Comparison of ENCODE assay signal across 32 cellular contexts in the genomic region with DNA sequence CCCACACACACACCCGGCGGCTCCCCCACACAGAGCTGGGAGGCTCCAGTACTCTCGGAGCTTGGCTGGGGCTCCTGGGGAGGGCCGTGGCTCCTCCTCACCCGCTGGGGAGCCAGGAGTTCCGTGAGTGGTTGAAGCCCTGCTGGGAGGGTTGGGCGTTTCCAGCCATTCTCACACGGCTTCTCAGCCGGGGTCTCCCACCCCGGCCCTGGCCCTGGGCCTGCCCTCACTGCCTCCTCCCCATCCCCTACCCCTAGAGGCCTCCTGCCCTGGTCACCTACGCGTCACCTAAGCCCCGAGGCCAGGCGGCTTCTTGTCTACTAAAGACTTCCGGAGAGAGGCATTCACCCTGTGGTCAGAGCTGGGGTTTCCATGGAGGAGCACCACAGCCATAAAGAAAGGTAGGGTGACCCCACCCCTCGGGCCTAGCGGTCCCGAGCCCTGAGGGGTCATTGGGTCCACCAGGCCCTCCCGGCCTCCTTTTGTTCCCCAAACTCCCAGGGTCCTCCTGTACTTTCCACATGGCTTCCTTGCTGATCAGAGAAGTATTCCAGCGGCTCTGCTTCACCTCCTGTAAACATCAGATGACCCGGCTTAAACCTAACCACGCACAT.
DNase-seq lines count a peak whose midpoint lies in the region; ATAC-seq and TF ChIP-seq lines count a peak whose summit lies in the region.
"Had no signal": no experiment of that assay in that cellular context is flagged by ENCODE, and none has a peak within 500 bp of the region (broad histone marks: within the 10 kb centered on the region; RNA-seq: fewer than 3 reads in every experiment).

No MANE protein-coding gene starts in this region.

- 71% methylated on average over 16 of the region's 22 CpGs for WGBS in SK-N-SH (ENCODE audit: low lambda C conversion rate)
- WGBS in testis, 2 donors, result 59 to 68% methylated on average over 4 to 19 of the region's 22 CpGs
- 89 to 94% (median 91%) methylated on average over 16 to 22 of the region's 22 CpGs for WGBS in spleen, 5 donors

- no peaks in the 10 kb centered on the region for H3F3A ChIP-seq in SK-N-SH (replicated peaks; ENCODE audit: insufficient read depth)

- CTCF ChIA-PET in SK-N-SH (lab: Yijun Ruan, JAX), result no interaction called here
- CTCF ChIA-PET in WTC11 (lab: Charles Lee), result no interaction called here

- intact Hi-C loops in testis (cut with DNase I; ENCODE audit: low total_unique reads) (no loop called here), spleen (cut with DNase I; ENCODE audit: low total_unique reads) (no loop called here)

- DNase-seq in SK-N-SH (peak; percentile 37), WTC11 (ENCODE audit: low spot score) (no peak), testis (peak; percentile 23), NCI-H1092 treated with DMSO at 0.1 percent for 48 hours (lab: John Stamatoyannopoulos, UW) (no peak), spleen (no peak)
- DNase-seq: activated CD4-positive, alpha-beta T cell treated with anti-CD3 and anti-CD28 coated beads for 4 hours; activated CD8-positive, alpha-beta T cell treated with anti-CD3 and anti-CD28 coated beads, Interleukin-2, amount 10 ng/mL, durations not matched to agents 7 days and 5 days; activated T-cell treated with anti-CD3 and anti-CD28 coated beads for 4 hours; amygdala; Caco-2; DND-41; effector CD8-positive, alpha-beta T cell; MM.1S; NCI-H1930; NCI-H2227 treated with DMSO at 0.1 percent for 48 hours; NCI-H748 treated with DMSO at 0.1 percent for 48 hours; SIG-M5; stimulated activated CD4-positive, alpha-beta T cell treated with anti-CD3 and anti-CD28 coated beads, Interleukin-15, amount 100 ng/mL, for 24 hours; T1000 had no signal

- no peak for ATAC-seq in SK-N-SH treated with all-trans-retinoic acid at 6 μM for 48 hours
- no peak for ATAC-seq in WTC11
- ATAC-seq in GM18868 (IDR thresholded peaks at IDR 0.05; ENCODE audit: unreplicated experiment), result no peak
- ATAC-seq: activated CD8-positive, alpha-beta T cell treated with anti-CD3 and anti-CD28 coated beads, Interleukin-2, amount 10 ng/mL, durations not matched to agents 7 days and 5 days; left lobe of liver; stimulated activated effector memory CD8-positive, alpha-beta T cell treated with anti-CD3 and anti-CD28 coated beads, Interleukin-12 subunit alpha, Interleukin-12 subunit beta, amount 100 ng/mL, for 72 hours had no signal

- no peaks in the 10 kb centered on the region for H3K9me2 ChIP-seq in SK-N-SH

- H3K27ac ChIP-seq in SK-N-SH (ENCODE audit: low read depth in 2 of 2, low read length in 1 of 2), result no peak overlapping the region
- peak overlapping the region; percentile 43 to 47 for H3K27ac ChIP-seq in mucosa of rectum (ENCODE audit: low read depth in 2 of 2, low read length in 2 of 2)
- no peak overlapping the region for H3K27ac ChIP-seq in testis
- H3K27ac ChIP-seq in spleen, result no peak overlapping the region
- H3K27ac ChIP-seq: breast epithelium, epithelial cell of prostate, HL-60, neutrophil, VCaP had no signal

- TF ChIP-seq RAD21 in SK-N-SH (IDR thresholded peaks at IDR 0.05; ENCODE audit: low read length), result no peak

- no peak overlapping the region for H3K4me3 Mint-ChIP-seq in WTC11
- H3K4me3 Mint-ChIP-seq: activated CD8-positive, alpha-beta T cell treated with anti-CD3 and anti-CD28 coated beads, Interleukin-2, amount 10 ng/mL, durations not matched to agents 7 days and 5 days; activated naive CD4-positive, alpha-beta T cell treated with anti-CD3 and anti-CD28 coated beads, Interleukin-2, amount 50 U/mL, for 24 hours; CD14-positive monocyte; memory B cell; stimulated activated effector memory CD8-positive, alpha-beta T cell treated with anti-CD3 and anti-CD28 coated beads, Interleukin-12 subunit alpha, Interleukin-12 subunit beta, amount 100 ng/mL, for 72 hours had no signal

- no peak overlapping the region for H3K27ac Mint-ChIP-seq in WTC11
- H3K27ac Mint-ChIP-seq: activated CD8-positive, alpha-beta T cell treated with anti-CD3 and anti-CD28 coated beads, Interleukin-2, amount 10 ng/mL, durations not matched to agents 7 days and 5 days; activated naive CD4-positive, alpha-beta T cell treated with anti-CD3 and anti-CD28 coated beads, Interleukin-2, amount 50 U/mL, for 24 hours; CD14-positive monocyte; memory B cell; stimulated activated effector memory CD8-positive, alpha-beta T cell treated with anti-CD3 and anti-CD28 coated beads, Interleukin-12 subunit alpha, Interleukin-12 subunit beta, amount 100 ng/mL, for 72 hours had no signal

- no peak overlapping the region for H2AFZ ChIP-seq in SK-N-SH (ENCODE audit: low read depth)

- TF ChIP-seq POLR2A in testis (IDR thresholded peaks at IDR 0.05) (no peak), spleen (IDR thresholded peaks at IDR 0.05) (no peak)

- H3K27me3 Mint-ChIP-seq in WTC11 (ENCODE audit: low read depth), result no peaks in the 10 kb centered on the region; the same call in 1 of the 2 replicates

- peaks cover 11% of the 10 kb centered on the region for H3K4me1 Mint-ChIP-seq in WTC11
- H3K4me1 Mint-ChIP-seq: activated naive CD4-positive, alpha-beta T cell treated with anti-CD3 and anti-CD28 coated beads, Interleukin-2, amount 50 U/mL, for 24 hours; CD14-positive monocyte; memory B cell; stimulated activated effector memory CD8-positive, alpha-beta T cell treated with anti-CD3 and anti-CD28 coated beads, Interleukin-12 subunit alpha, Interleukin-12 subunit beta, amount 100 ng/mL, for 72 hours had no signal

- peaks cover 1% of the 10 kb centered on the region for H3K9me3 Mint-ChIP-seq in WTC11
- H3K9me3 Mint-ChIP-seq: activated naive CD4-positive, alpha-beta T cell treated with anti-CD3 and anti-CD28 coated beads, Interleukin-2, amount 50 U/mL, for 24 hours; stimulated activated effector memory CD8-positive, alpha-beta T cell treated with anti-CD3 and anti-CD28 coated beads, Interleukin-12 subunit alpha, Interleukin-12 subunit beta, amount 100 ng/mL, for 72 hours had no signal

- peaks cover 6% of the 10 kb centered on the region for H3K36me3 Mint-ChIP-seq in WTC11
- H3K36me3 Mint-ChIP-seq: activated naive CD4-positive, alpha-beta T cell treated with anti-CD3 and anti-CD28 coated beads, Interleukin-2, amount 50 U/mL, for 24 hours; CD14-positive monocyte; memory B cell; stimulated activated effector memory CD8-positive, alpha-beta T cell treated with anti-CD3 and anti-CD28 coated beads, Interleukin-12 subunit alpha, Interleukin-12 subunit beta, amount 100 ng/mL, for 72 hours had no signal

- H3K4me1 ChIP-seq in SK-N-SH (ENCODE audit: control insufficient read depth in 1 of 2, insufficient read depth in 2 of 2, low read depth in 1 of 2, low read length in 1 of 2) (no peaks in the 10 kb centered on the region; a peak in 1 of 4 replicates), mucosa of rectum (ENCODE audit: control insufficient read depth in 2 of 2, insufficient read depth in 2 of 2, low read length in 2 of 2) (peaks cover 9 to 22% of the 10 kb centered on the region in 2 donors), testis (no peaks in the 10 kb centered on the region), spleen (no peaks in the 10 kb centered on the region)
- H3K4me1 ChIP-seq: breast epithelium, Caco-2 had no signal

- H3K27me3 ChIP-seq in SK-N-SH (ENCODE audit: insufficient read depth) (no peaks in the 10 kb centered on the region), mucosa of rectum (ENCODE audit: control insufficient read depth in 2 of 2, insufficient read depth in 2 of 2, low read length in 2 of 2) (no peaks in the 10 kb centered on the region), testis (no peaks in the 10 kb centered on the region), spleen (replicated peaks in 1 of 7) (peaks cover 0 to 7% (median 0%) of the 10 kb centered on the region in 7 donors)
- H3K27me3 ChIP-seq: breast epithelium had no signal

- H4K20me1 ChIP-seq in SK-N-SH (ENCODE audit: insufficient read depth), result no peaks in the 10 kb centered on the region

- no peak overlapping the region for H3K9ac ChIP-seq in SK-N-SH
- H3K9ac ChIP-seq in mucosa of rectum (ENCODE audit: low read depth in 1 of 2, low read length in 2 of 2), result no peak overlapping the region

- TF ChIP-seq CTCF in SK-N-SH (IDR thresholded peaks at IDR 0.05), result no peak
- no peak for TF ChIP-seq CTCF in WTC11 (IDR thresholded peaks at IDR 0.05)
- no peak for TF ChIP-seq CTCF in testis (IDR thresholded peaks at IDR 0.05)
- no peak for TF ChIP-seq CTCF in spleen (IDR thresholded peaks at IDR 0.05 in 8 of 11, conservative IDR thresholded peaks at IDR 0.05 in 3 of 11)

- no peak overlapping the region for H3K4me2 ChIP-seq in SK-N-SH

- no peak for TF ChIP-seq EP300 in SK-N-SH (IDR thresholded peaks at IDR 0.05; ENCODE audit: borderline replicate concordance in 1 of 2, low read depth in 1 of 2, low read length in 1 of 2)

- H3K9me3 ChIP-seq in SK-N-SH, result no peaks in the 10 kb centered on the region
- H3K9me3 ChIP-seq in mucosa of rectum (ENCODE audit: control insufficient read depth in 2 of 2, low read length in 2 of 2), result no peaks in the 10 kb centered on the region
- H3K9me3 ChIP-seq in testis, result no peaks in the 10 kb centered on the region
- no peaks in the 10 kb centered on the region for H3K9me3 ChIP-seq in spleen
- H3K9me3 ChIP-seq: breast epithelium, Caco-2, neutrophil had no signal

- H3K4me3 ChIP-seq in SK-N-SH (ENCODE audit: low read depth in 2 of 2, low read length in 1 of 2) (no peak overlapping the region), mucosa of rectum (ENCODE audit: low read length in 2 of 2) (peak overlapping the region in 1 of 2 donors; percentile 31), testis (peak overlapping the region in 1 of 2 donors; percentile 26), spleen (no peak overlapping the region)
- H3K4me3 ChIP-seq: breast epithelium had no signal

- POLR2A ChIA-PET in SK-N-SH (lab: Yijun Ruan, JAX), result no interaction called here
- POLR2A ChIA-PET in WTC11 (lab: Charles Lee), result no interaction called here

- no peaks in the 10 kb centered on the region for H3K36me3 ChIP-seq in SK-N-SH (replicated peaks in 1 of 2; ENCODE audit: control insufficient read depth in 1 of 2, insufficient read depth in 2 of 2, low read length in 1 of 2)
- H3K36me3 ChIP-seq in mucosa of rectum (ENCODE audit: control insufficient read depth in 2 of 2, insufficient read depth in 2 of 2, low read length in 2 of 2), result no peaks in the 10 kb centered on the region
- no peaks in the 10 kb centered on the region for H3K36me3 ChIP-seq in testis (ENCODE audit: low read depth, missing control alignments)
- no peaks in the 10 kb centered on the region for H3K36me3 ChIP-seq in spleen
- H3K36me3 ChIP-seq: breast epithelium, neutrophil had no signal

- H3K79me2 ChIP-seq in SK-N-SH (ENCODE audit: insufficient read depth), result no peaks in the 10 kb centered on the region

TF ChIP-seq in SK-N-SH, 30 proteins besides CTCF, POLR2A, EP300 and RAD21 (continues in another document):
- TF ChIP-seq GABPA (IDR thresholded peaks at IDR 0.05; ENCODE audit: low read depth) (no peak), MEF2A (IDR thresholded peaks at IDR 0.05; ENCODE audit: borderline replicate concordance, low read depth) (no peak)

TF ChIP-seq in SK-N-SH treated with all-trans-retinoic acid at 6 μM for 48 hours, 23 proteins besides CTCF, POLR2A, EP300 and RAD21 (continues in another document):
- TF ChIP-seq RARB (CRISPR knock-in tag; IDR thresholded peaks at IDR 0.05) (no peak), TOX (CRISPR knock-in tag; IDR thresholded peaks at IDR 0.05; ENCODE audit: borderline replicate concordance) (no peak)

Comparison
In these comparisons a context has a peak if more than half of its experiments do, and no peak if none do; other contexts are left out.
1. DNase-seq: peak in SK-N-SH (single experiment) and testis (single experiment); none in WTC11 (single experiment), NCI-H1092 treated with DMSO at 0.1 percent for 48 hours (single experiment) and spleen (single experiment).
2. H3K27ac ChIP-seq: peak in mucosa of rectum (2 of 2); none in SK-N-SH (0 of 2), testis (0 of 2) and spleen (0 of 8).